9 cellular contexts compared by ENCODE assay signal in genomic region chr11:128904872-128905344, GRCh38. TPM values are rescaled to one million over a fixed set of nuclear protein-coding genes. Genes with fewer than 3 reads are reported as not detected.
DNase-seq lines count a peak whose midpoint lies in the region; ATAC-seq and TF ChIP-seq lines count a peak whose summit lies in the region.
"Had no signal": no experiment of that assay in that cellular context is flagged by ENCODE, and none has a peak within 500 bp of the region (broad histone marks: within the 10 kb centered on the region; RNA-seq: fewer than 3 reads in every experiment).

No MANE protein-coding gene starts in this region.

- no peaks in the 10 kb centered on the region for H3K27me3 ChIP-seq in Loucy (ENCODE audit: insufficient read depth, low read length, poor library complexity, severe bottlenecking)
- no peaks in the 10 kb centered on the region for H3K27me3 ChIP-seq in ascending aorta
- no peaks in the 10 kb centered on the region for H3K27me3 ChIP-seq in kidney epithelial cell (ENCODE audit: control insufficient read depth, insufficient read depth, low read length)
- no peaks in the 10 kb centered on the region for H3K27me3 ChIP-seq in tibial artery

- H3K4me3 ChIP-seq in Loucy (ENCODE audit: low read length, poor library complexity, severe bottlenecking) (peak overlapping the region; percentile 87), ascending aorta (peak overlapping the region; percentile 74 to 83), kidney epithelial cell (ENCODE audit: low read depth, low read length) (peak overlapping the region; percentile 48), tibial artery (peak overlapping the region; percentile 56 to 74)

- H3K79me2 ChIP-seq in Loucy (ENCODE audit: insufficient read depth, low read length): peaks cover 4% of the 10 kb centered on the region; the same call in 1 of the 2 replicates

- H3K9me2 ChIP-seq in Loucy (replicated peaks; ENCODE audit: low read depth, low read length): no peaks in the 10 kb centered on the region

- H3K9me3 ChIP-seq in Loucy (ENCODE audit: insufficient read depth, low read depth, low read length) (no peaks in the 10 kb centered on the region), ascending aorta (no peaks in the 10 kb centered on the region), tibial artery (no peaks in the 10 kb centered on the region)

- H3K9ac ChIP-seq in Loucy (ENCODE audit: low read depth, low read length, poor library complexity, severe bottlenecking): peak overlapping the region; percentile 81

- ATAC-seq in GM21390 (IDR thresholded peaks at IDR 0.05; ENCODE audit: unreplicated experiment): peak; percentile 31

- H3K4me2 ChIP-seq in Loucy (ENCODE audit: low read depth, low read length, poor library complexity, severe bottlenecking): peak overlapping the region; percentile 77

- H3K27ac ChIP-seq in ascending aorta (peak overlapping the region; percentile 63 to 72), tibial artery (peak overlapping the region; percentile 58 to 75)

- no peaks in the 10 kb centered on the region for H3F3A ChIP-seq in Loucy (ENCODE audit: low read depth)

- H3K36me3 ChIP-seq in Loucy (ENCODE audit: insufficient read depth, low read length): no peaks in the 10 kb centered on the region
- no peaks in the 10 kb centered on the region for H3K36me3 ChIP-seq in ascending aorta
- no peaks in the 10 kb centered on the region for H3K36me3 ChIP-seq in kidney epithelial cell (ENCODE audit: control insufficient read depth, insufficient read depth, low read length)
- H3K36me3 ChIP-seq in tibial artery: no peaks in the 10 kb centered on the region

- intact Hi-C loops in ascending aorta (cut with DNase I): loop anchor here (2.0 to 10.0 kb wide), 2 partner anchors 14 to 370 kb away; partner anchors contain the start of gene KCNJ5
- intact Hi-C loops in tibial artery (cut with DNase I; ENCODE audit: low total_unique reads): no loop called here

- H2AFZ ChIP-seq in Loucy (ENCODE audit: low read length): peak overlapping the region; percentile 94

- in situ Hi-C loops in Caki2 (cut with HindIII; ENCODE audit: low pct_unique_long_range_greater_than_20kb, low sequenced_read_pairs): no loop called here

- H3K4me1 ChIP-seq in Loucy (ENCODE audit: insufficient read depth, low read length, poor library complexity, severe bottlenecking) (peaks cover 31% of the 10 kb centered on the region), ascending aorta (peaks cover 0 to 25% of the 10 kb centered on the region in 2 donors), tibial artery (peaks cover 0 to 36% (median 26%) of the 10 kb centered on the region in 4 donors)

- no peak for TF ChIP-seq CTCF in Loucy (conservative IDR thresholded peaks at IDR 0.05; ENCODE audit: low read length)
- no peak for TF ChIP-seq CTCF in ascending aorta (IDR thresholded peaks at IDR 0.05)
- TF ChIP-seq CTCF in kidney epithelial cell (IDR thresholded peaks at IDR 0.05; ENCODE audit: insufficient read depth, low read length, poor library complexity, severe bottlenecking): no peak
- no peak for TF ChIP-seq CTCF in tibial artery (IDR thresholded peaks at IDR 0.05)

- DNase-seq in Caki2 (ENCODE audit: low read depth) (peak; percentile 18), ascending aorta (ENCODE audit: low spot score in 2 of 2) (no peak), kidney epithelial cell (ENCODE audit: low read depth) (no peak), tibial artery (no peak), midbrain (lab: John Stamatoyannopoulos, UW) (no peak), OCI-M2 (lab: John Stamatoyannopoulos, UW; ENCODE audit: unreplicated experiment) (no peak)

- no peaks in the 10 kb centered on the region for H4K20me1 ChIP-seq in Loucy (ENCODE audit: insufficient read depth, low read length, poor library complexity, severe bottlenecking)

RNA-seq across cellular contexts. Expression of gene KCNJ5, which starts 13.8 kb away (rescaled TPM):
- 0.14 TPM in 1 of 2 replicates, not detected in the other for total RNA-seq in Caki2 (2014; rRNA removed; shearing (Covaris generic); ENCODE audit: low replicate concordance)
- total RNA-seq in ascending aorta: 0.53 TPM
- 3.4 and 4.0 TPM in 2 replicates for total RNA-seq in kidney epithelial cell

RNA-seq across cellular contexts. Expression of gene TP53AIP1, which starts 37.8 kb away (rescaled TPM):
- not detected in 2 replicates for total RNA-seq in Caki2 (2014; rRNA removed; shearing (Covaris generic); ENCODE audit: low replicate concordance)
- total RNA-seq in ascending aorta (not detected), kidney epithelial cell (not detected in 2 replicates)

RNA-seq across cellular contexts. Expression of gene KCNJ1, which starts 37.8 kb away (rescaled TPM):
- total RNA-seq in Caki2 (2014; rRNA removed; shearing (Covaris generic); ENCODE audit: low replicate concordance): 0.10 TPM in 1 of 2 replicates, not detected in the other
- total RNA-seq in ascending aorta (not detected), kidney epithelial cell (not detected in 2 replicates)
- total RNA-seq: SK-MEL-5 had no signal
